In the genomic region with DNA sequence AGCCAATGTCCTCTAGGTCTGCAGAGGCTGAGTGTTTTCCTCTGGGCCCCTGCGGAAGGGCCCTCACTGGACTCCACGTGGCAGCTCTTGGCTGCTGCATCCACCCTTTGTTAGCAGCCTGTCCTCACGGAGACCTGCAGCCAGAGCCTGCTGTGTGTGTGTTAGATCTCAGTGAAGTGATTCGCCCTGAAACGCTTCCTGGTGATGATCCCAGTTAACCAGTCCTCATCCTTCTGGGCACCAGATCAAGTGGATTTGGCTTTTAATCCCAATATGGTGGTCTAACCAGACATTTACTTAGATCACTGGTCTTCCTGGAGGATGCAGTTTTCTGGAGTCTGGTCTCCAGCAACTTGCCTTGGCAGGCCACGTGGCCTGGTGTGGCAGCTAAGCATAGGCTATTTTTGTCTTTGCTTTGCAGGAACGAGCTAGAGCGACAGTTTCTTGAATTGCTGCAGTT, we compare ENCODE assay signal across 15 cellular contexts. TPM values are rescaled to one million over a fixed set of nuclear protein-coding genes. Genes with fewer than 3 reads are reported as not detected.
DNase-seq lines count a peak whose midpoint lies in the region; ATAC-seq and TF ChIP-seq lines count a peak whose summit lies in the region.
"Had no signal": no experiment of that assay in that cellular context is flagged by ENCODE, and none has a peak within 500 bp of the region (broad histone marks: within the 10 kb centered on the region; RNA-seq: fewer than 3 reads in every experiment).

No MANE protein-coding gene starts in this region.

- H3K9me3 ChIP-seq in HAP-1, result no peaks in the 10 kb centered on the region
- H3K9me3 ChIP-seq: left lung had no signal

- H3K4me1 ChIP-seq in HAP-1, result no peaks in the 10 kb centered on the region

- peak overlapping the region; percentile 13 for H3K27ac ChIP-seq in layer of hippocampus (ENCODE audit: low read depth, low read length)
- peak overlapping the region; percentile 24 for H3K27ac ChIP-seq in substantia nigra (ENCODE audit: low read depth, low read length, poor library complexity, severe bottlenecking)
- H3K27ac ChIP-seq: left lung had no signal

- CTCF ChIA-PET in activated naive CD4-positive, alpha-beta T cell treated with anti-CD3 and anti-CD28 coated beads, Interleukin-2, amount 10 ng/mL, durations not matched to agents 7 days and 5 days (lab: Charles Lee), result interaction anchor here (0.6 to 1.0 kb wide), 2 partner anchors 9 to 10 kb away, joined by 3 to 4 read pairs; no protein-coding TSS in a partner anchor

- H3K27me3 Mint-ChIP-seq in activated naive CD4-positive, alpha-beta T cell treated with anti-CD3 and anti-CD28 coated beads, Interleukin-2, amount 10 ng/mL, durations not matched to agents 7 days and 5 days, result no peaks in the 10 kb centered on the region
- H3K27me3 Mint-ChIP-seq in chondrocyte (ENCODE audit: low read depth), result no peaks in the 10 kb centered on the region
- H3K27me3 Mint-ChIP-seq: type B pancreatic cell had no signal

- no peaks in the 10 kb centered on the region for H3K27me3 ChIP-seq in layer of hippocampus (ENCODE audit: control insufficient read depth, insufficient read depth, low read length)
- no peaks in the 10 kb centered on the region for H3K27me3 ChIP-seq in HAP-1 (ENCODE audit: low read depth)
- H3K27me3 ChIP-seq: left lung had no signal

- peak overlapping the region; percentile 49 for H3K27ac Mint-ChIP-seq in activated naive CD4-positive, alpha-beta T cell treated with anti-CD3 and anti-CD28 coated beads, Interleukin-2, amount 10 ng/mL, durations not matched to agents 7 days and 5 days
- H3K27ac Mint-ChIP-seq in activated naive CD4-positive, alpha-beta T cell treated with anti-CD3 and anti-CD28 coated beads, Interleukin-2, amount 50 U/mL, for 72 hours, result peak overlapping the region in 1 of 2 donors; percentile 29
- peak overlapping the region; percentile 17 for H3K27ac Mint-ChIP-seq in chondrocyte (ENCODE audit: unreplicated experiment)
- H3K27ac Mint-ChIP-seq: type B pancreatic cell had no signal

- H3K36me3 Mint-ChIP-seq in activated naive CD4-positive, alpha-beta T cell treated with anti-CD3 and anti-CD28 coated beads, Interleukin-2, amount 10 ng/mL, durations not matched to agents 7 days and 5 days, result peaks cover 21% of the 10 kb centered on the region
- peaks cover 5 to 6% of the 10 kb centered on the region in 2 donors for H3K36me3 Mint-ChIP-seq in activated naive CD4-positive, alpha-beta T cell treated with anti-CD3 and anti-CD28 coated beads, Interleukin-2, amount 50 U/mL, for 72 hours
- H3K36me3 Mint-ChIP-seq in chondrocyte (ENCODE audit: low read depth), result peaks cover 19% of the 10 kb centered on the region

- H3K9me3 Mint-ChIP-seq in activated naive CD4-positive, alpha-beta T cell treated with anti-CD3 and anti-CD28 coated beads, Interleukin-2, amount 10 ng/mL, durations not matched to agents 7 days and 5 days, result no peaks in the 10 kb centered on the region
- H3K9me3 Mint-ChIP-seq in activated naive CD4-positive, alpha-beta T cell treated with anti-CD3 and anti-CD28 coated beads, Interleukin-2, amount 50 U/mL, for 72 hours, result no peaks in the 10 kb centered on the region
- no peaks in the 10 kb centered on the region for H3K9me3 Mint-ChIP-seq in chondrocyte (ENCODE audit: low read depth)
- H3K9me3 Mint-ChIP-seq: activated T-cell treated with anti-CD3 and anti-CD28 coated beads, Interleukin-2, amount 50 U/mL, for 4 hours; type B pancreatic cell had no signal

- no peak for ATAC-seq in activated naive CD4-positive, alpha-beta T cell treated with anti-CD3 and anti-CD28 coated beads, Interleukin-2, amount 50 U/mL, for 72 hours
- no peak for ATAC-seq in GM19463 (IDR thresholded peaks at IDR 0.05; ENCODE audit: unreplicated experiment)
- ATAC-seq: activated T-cell treated with anti-CD3 and anti-CD28 coated beads, Interleukin-2, amount 50 U/mL, for 4 hours; left lung had no signal

- H3K4me3 ChIP-seq in HAP-1, result no peak overlapping the region
- H3K4me3 ChIP-seq: left lung had no signal

- H3K4me1 Mint-ChIP-seq in activated naive CD4-positive, alpha-beta T cell treated with anti-CD3 and anti-CD28 coated beads, Interleukin-2, amount 10 ng/mL, durations not matched to agents 7 days and 5 days, result peaks cover 9% of the 10 kb centered on the region
- peaks cover 17% of the 10 kb centered on the region for H3K4me1 Mint-ChIP-seq in chondrocyte (ENCODE audit: low read depth)

- TF ChIP-seq CTCF in chondrocyte (IDR thresholded peaks at IDR 0.05), result no peak

- H3K4me3 Mint-ChIP-seq in activated naive CD4-positive, alpha-beta T cell treated with anti-CD3 and anti-CD28 coated beads, Interleukin-2, amount 10 ng/mL, durations not matched to agents 7 days and 5 days, result no peak overlapping the region
- no peak overlapping the region for H3K4me3 Mint-ChIP-seq in chondrocyte (ENCODE audit: unreplicated experiment)
- H3K4me3 Mint-ChIP-seq: activated T-cell treated with anti-CD3 and anti-CD28 coated beads, Interleukin-2, amount 50 U/mL, for 4 hours; type B pancreatic cell had no signal

- H3K36me3 ChIP-seq in HAP-1 (replicated peaks), result no peaks in the 10 kb centered on the region; the same call in 1 of the 2 replicates

- DNase-seq in activated naive CD4-positive, alpha-beta T cell treated with anti-CD3 and anti-CD28 coated beads, Interleukin-2, amount 10 ng/mL, durations not matched to agents 7 days and 5 days, result no peak
- DNase-seq in activated naive CD4-positive, alpha-beta T cell treated with anti-CD3 and anti-CD28 coated beads, Interleukin-2, amount 50 U/mL, for 72 hours (ENCODE audit: low spot score in 2 of 2), result no peak
- no peak for DNase-seq in chondrocyte (ENCODE audit: low spot score)
- peak in 23 of 49 donors; percentile 8 to 55 (median 35) for DNase-seq in substantia nigra (lab: John Stamatoyannopoulos, UW)
- no peak for DNase-seq in HAP-1 (ENCODE audit: low spot score in 2 of 2)
- DNase-seq in stimulated activated CD4-positive, alpha-beta T cell treated with anti-CD3 and anti-CD28 coated beads, Interleukin-1b, Interleukin-23, amount 100 ng/mL, for 48 hours, result no peak
- DNase-seq: activated CD4-positive, CD25-positive, alpha-beta regulatory T cell; activated T-cell treated with anti-CD3 and anti-CD28 coated beads, Interleukin-2, amount 50 U/mL, for 4 hours; amniotic stem cell; DMS 273 treated with DMSO at 0.1 percent for 48 hours; left lung had no signal

- in situ Hi-C loops in HAP-1 (cut with MboI; ENCODE audit: low sequenced_read_pairs), result loop anchor here (10.0 kb wide), 1 partner anchor 331 kb away; no protein-coding TSS in a partner anchor

RNA-seq across cellular contexts. Expression of gene GJD4, which starts 39.5 kb away (rescaled TPM):
- total RNA-seq in activated naive CD4-positive, alpha-beta T cell treated with anti-CD3 and anti-CD28 coated beads, Interleukin-2, amount 50 U/mL, for 72 hours, result not detected
- total RNA-seq in chondrocyte, result not detected in 3 replicates
- total RNA-seq: activated T-cell treated with anti-CD3 and anti-CD28 coated beads, Interleukin-2, amount 50 U/mL, for 4 hours; HT1080; left lung had no signal
